In genomic region chr16:1757714-1758461, GRCh38 we compare ENCODE assay signal across 1 cellular context.
TF ChIP-seq lines count a peak whose summit lies in the region.

No MANE protein-coding gene starts in this region.

TF ChIP-seq in GM12878, 131 proteins besides CTCF, POLR2A, EP300 and RAD21:
- TF ChIP-seq BMI1 (IDR thresholded peaks at IDR 0.05; ENCODE audit: borderline replicate concordance) (no peak), SMAD5 (IDR thresholded peaks at IDR 0.05; ENCODE audit: low read depth) (no peak), HDGF (IDR thresholded peaks at IDR 0.05) (no peak), GABPA (IDR thresholded peaks at IDR 0.05; ENCODE audit: low read depth) (no peak), RB1 (IDR thresholded peaks at IDR 0.05; ENCODE audit: borderline replicate concordance) (no peak), NR2C1 (IDR thresholded peaks at IDR 0.05) (no peak), WRNIP1 (IDR thresholded peaks at IDR 0.05; ENCODE audit: borderline replicate concordance, low read depth, low read length) (no peak), POU2F2 (IDR thresholded peaks at IDR 0.05; ENCODE audit: borderline replicate concordance, low read depth, low read length) (no peak), MTA3 (IDR thresholded peaks at IDR 0.05; ENCODE audit: borderline replicate concordance, low read length) (no peak), MYC (IDR thresholded peaks at IDR 0.05; ENCODE audit: insufficient read depth, insufficient read length, insufficient replicate concordance, low read length, severe bottlenecking) (no peak), IKZF1 (conservative IDR thresholded peaks at IDR 0.05) (no peak), ATF3 (IDR thresholded peaks at IDR 0.05; ENCODE audit: borderline replicate concordance, extremely low read depth, low read depth, low read length) (no peak), IRF3 (IDR thresholded peaks at IDR 0.05) (no peak), ZBTB40 (IDR thresholded peaks at IDR 0.05; ENCODE audit: borderline replicate concordance) (no peak)
- TF ChIP-seq, protein P1, sequence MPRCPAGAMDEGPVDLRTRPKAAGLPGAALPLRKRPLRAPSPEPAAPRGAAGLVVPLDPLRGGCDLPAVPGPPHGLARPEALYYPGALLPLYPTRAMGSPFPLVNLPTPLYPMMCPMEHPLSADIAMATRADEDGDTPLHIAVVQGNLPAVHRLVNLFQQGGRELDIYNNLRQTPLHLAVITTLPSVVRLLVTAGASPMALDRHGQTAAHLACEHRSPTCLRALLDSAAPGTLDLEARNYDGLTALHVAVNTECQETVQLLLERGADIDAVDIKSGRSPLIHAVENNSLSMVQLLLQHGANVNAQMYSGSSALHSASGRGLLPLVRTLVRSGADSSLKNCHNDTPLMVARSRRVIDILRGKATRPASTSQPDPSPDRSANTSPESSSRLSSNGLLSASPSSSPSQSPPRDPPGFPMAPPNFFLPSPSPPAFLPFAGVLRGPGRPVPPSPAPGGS (IDR thresholded peaks at IDR 0.05; ENCODE audit: borderline replicate concordance, insufficient read depth, low read depth, low read length, poor library complexity, severe bottlenecking): no peak
